Comparison of ENCODE assay signal across 11 cellular contexts in the genomic region with DNA sequence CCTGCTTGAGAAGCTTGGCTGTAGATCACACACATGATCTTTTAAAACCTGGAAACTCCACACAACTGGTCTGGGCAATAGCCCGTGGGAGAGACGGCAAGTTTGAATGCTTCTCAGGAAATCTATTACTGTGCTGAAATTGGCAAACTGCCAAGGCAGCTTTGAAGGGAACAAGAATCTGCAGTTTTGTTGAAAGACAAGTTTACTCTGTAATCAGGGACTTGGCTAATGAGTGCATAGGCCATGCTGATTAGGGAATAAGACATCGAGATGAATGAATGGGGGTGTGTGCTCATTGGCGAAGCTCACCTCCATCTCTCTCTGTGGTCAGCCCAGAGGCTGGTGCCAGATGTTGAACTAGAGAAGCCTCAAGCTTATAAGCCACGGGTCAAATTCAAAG.
DNase-seq lines count a peak whose midpoint lies in the region; FAIRE-seq and TF ChIP-seq lines count a peak whose summit lies in the region.
"Had no signal": no experiment of that assay in that cellular context is flagged by ENCODE, and none has a peak within 500 bp of the region (broad histone marks: within the 10 kb centered on the region; RNA-seq: fewer than 3 reads in every experiment).

No MANE protein-coding gene starts in this region.

- H3K36me3 ChIP-seq in breast epithelium (no peaks in the 10 kb centered on the region), SJCRH30 (no peaks in the 10 kb centered on the region)
- H3K36me3 ChIP-seq: right atrium auricular region had no signal

- H3K9me3 Mint-ChIP-seq in MCF 10A (ENCODE audit: unreplicated experiment): no peaks in the 10 kb centered on the region

- H3K4me3 ChIP-seq in breast epithelium: no peak overlapping the region
- no peak overlapping the region for H3K4me3 ChIP-seq in SJCRH30
- H3K4me3 ChIP-seq: right atrium auricular region had no signal

- CTCF ChIA-PET in MCF 10A (lab: Yijun Ruan, JAX): interaction anchor here (0.6 to 0.9 kb wide), 3 partner anchors 11 to 109 kb away, joined by 3 to 4 read pairs (median 3); no protein-coding TSS in a partner anchor

- DNase-seq in MCF 10A (ENCODE audit: unreplicated experiment) (peak; percentile 27), breast epithelium (ENCODE audit: low spot score in 2 of 2) (no peak), SJCRH30 (peak; percentile 42 to 62), globus pallidus (ENCODE audit: low spot score) (peak; percentile 28), urothelium cell line (ENCODE audit: low spot score) (peak; percentile 15), GDM1 (lab: John Stamatoyannopoulos, UW) (no peak), amniotic stem cell (lab: John Stamatoyannopoulos, UW) (no peak)
- DNase-seq in NK-92 treated with Interleukin-12 subunit alpha and Interleukin-12 subunit beta, amount 100 ng/mL, for 24 hours (lab: John Stamatoyannopoulos, UW): no peak
- DNase-seq: NCI-H1436 treated with DMSO at 0.1 percent for 48 hours had no signal

- no peak for TF ChIP-seq POLR2A in breast epithelium (IDR thresholded peaks at IDR 0.05)

- H3K36me3 Mint-ChIP-seq in MCF 10A (ENCODE audit: insufficient read depth, unreplicated experiment): no peaks in the 10 kb centered on the region
- H3K36me3 Mint-ChIP-seq: brain had no signal

- no peak for TF ChIP-seq CTCF in MCF 10A (IDR thresholded peaks at IDR 0.05; ENCODE audit: unreplicated experiment)
- no peak for TF ChIP-seq CTCF in breast epithelium (IDR thresholded peaks at IDR 0.05)

- H3K27me3 ChIP-seq in breast epithelium (no peaks in the 10 kb centered on the region), SJCRH30 (no peaks in the 10 kb centered on the region)
- H3K27me3 ChIP-seq: right atrium auricular region had no signal

- BruUV-seq in MCF 10A (replicated peaks; lab: Mats Ljungman, UMichigan): no TSS peak

- H3K4me1 Mint-ChIP-seq in MCF 10A (ENCODE audit: insufficient read depth, unreplicated experiment): no peaks in the 10 kb centered on the region

- H3K4me1 ChIP-seq in breast epithelium (no peaks in the 10 kb centered on the region), SJCRH30 (peaks cover 7% of the 10 kb centered on the region)
- H3K4me1 ChIP-seq: right atrium auricular region had no signal

- H3K4me3 Mint-ChIP-seq in MCF 10A (ENCODE audit: unreplicated experiment): no peak overlapping the region
- H3K4me3 Mint-ChIP-seq: brain had no signal

- peaks cover 36% of the 10 kb centered on the region for H3K27me3 Mint-ChIP-seq in MCF 10A (ENCODE audit: insufficient read depth, unreplicated experiment)

- FAIRE-seq in urothelium cell line (lab: Jason Lieb, UNC): peak; percentile 32

- H3K9me3 ChIP-seq in breast epithelium: no peaks in the 10 kb centered on the region
- no peaks in the 10 kb centered on the region for H3K9me3 ChIP-seq in SJCRH30 (replicated peaks)
- H3K9me3 ChIP-seq: right atrium auricular region had no signal

- no peak overlapping the region for H3K27ac Mint-ChIP-seq in MCF 10A (ENCODE audit: low read depth, unreplicated experiment)
- H3K27ac Mint-ChIP-seq: brain had no signal

- H3K27ac ChIP-seq in breast epithelium (no peak overlapping the region), SJCRH30 (no peak overlapping the region)
- H3K27ac ChIP-seq: right atrium auricular region had no signal

- intact Hi-C loops in MCF 10A (cut with micrococcal nuclease): no loop called here
- intact Hi-C loops in breast epithelium (cut with DNase I; ENCODE audit: low total_unique reads): no loop called here

- POLR2A ChIA-PET in MCF 10A (lab: Yijun Ruan, JAX): interaction anchor here (0.6 kb wide), 1 partner anchor 84 kb away, joined by 3 read pairs; no protein-coding TSS in a partner anchor

Comparison
In these comparisons a context has a peak if more than half of its experiments do, and no peak if none do; other contexts are left out.
1. DNase-seq: peak in MCF 10A (single experiment), SJCRH30 (2 of 2), globus pallidus (single experiment) and urothelium cell line (single experiment); none in breast epithelium (0 of 2), GDM1 (single experiment), NK-92 treated with Interleukin-12 subunit alpha and Interleukin-12 subunit beta, amount 100 ng/mL, for 24 hours (single experiment) and amniotic stem cell (single experiment).